In the genomic region with DNA sequence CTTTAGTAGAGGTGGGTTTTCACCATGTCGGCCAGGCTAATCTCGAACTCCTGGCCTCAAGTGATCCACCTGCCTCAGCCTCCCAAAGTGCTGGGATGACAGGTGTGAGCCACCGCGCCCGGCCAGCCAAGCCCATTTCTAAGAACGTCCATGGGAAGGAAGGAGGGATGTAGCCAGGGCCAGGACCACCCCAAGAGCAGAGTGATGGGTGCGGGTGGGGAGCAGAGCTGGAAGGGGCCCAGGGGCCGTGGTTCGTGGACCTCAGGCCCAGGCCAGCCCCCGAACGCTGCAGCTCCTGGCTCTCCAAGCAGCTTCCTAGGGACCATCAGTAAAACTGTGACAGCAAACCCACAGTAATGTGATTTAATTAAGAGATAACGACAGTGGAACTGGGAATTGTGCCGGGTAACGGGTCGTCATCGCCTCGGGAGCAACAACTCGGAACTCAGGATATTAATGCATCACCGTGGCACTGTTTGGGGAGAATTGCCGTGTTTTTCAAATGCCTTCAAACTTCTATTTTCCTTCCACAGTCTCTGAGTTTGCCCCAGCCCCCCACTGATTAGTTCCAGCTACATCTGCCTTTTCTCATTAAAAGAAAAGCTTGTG, we compare ENCODE assay signal across 1 cellular context.
TF ChIP-seq lines count a peak whose summit lies in the region.

No MANE protein-coding gene starts in this region.

TF ChIP-seq in HepG2, 621 proteins besides CTCF, POLR2A, EP300 and RAD21:
- no peak for TF ChIP-seq ZFP36L2 (CRISPR knock-in tag; IDR thresholded peaks at IDR 0.05)
- no peak for TF ChIP-seq ESRRA (CRISPR knock-in tag; IDR thresholded peaks at IDR 0.05; ENCODE audit: low read depth)
- no peak for TF ChIP-seq NFE2L1 (CRISPR knock-in tag; IDR thresholded peaks at IDR 0.05; ENCODE audit: borderline replicate concordance)
- TF ChIP-seq ARNT (IDR thresholded peaks at IDR 0.05): no peak
- no peak for TF ChIP-seq PHF20 (CRISPR knock-in tag; IDR thresholded peaks at IDR 0.05)
- TF ChIP-seq ARID3A (IDR thresholded peaks at IDR 0.05; ENCODE audit: low read depth, low read length): no peak
- no peak for TF ChIP-seq ELF4 (CRISPR knock-in tag; IDR thresholded peaks at IDR 0.05; ENCODE audit: borderline replicate concordance)
- TF ChIP-seq, protein P1, sequence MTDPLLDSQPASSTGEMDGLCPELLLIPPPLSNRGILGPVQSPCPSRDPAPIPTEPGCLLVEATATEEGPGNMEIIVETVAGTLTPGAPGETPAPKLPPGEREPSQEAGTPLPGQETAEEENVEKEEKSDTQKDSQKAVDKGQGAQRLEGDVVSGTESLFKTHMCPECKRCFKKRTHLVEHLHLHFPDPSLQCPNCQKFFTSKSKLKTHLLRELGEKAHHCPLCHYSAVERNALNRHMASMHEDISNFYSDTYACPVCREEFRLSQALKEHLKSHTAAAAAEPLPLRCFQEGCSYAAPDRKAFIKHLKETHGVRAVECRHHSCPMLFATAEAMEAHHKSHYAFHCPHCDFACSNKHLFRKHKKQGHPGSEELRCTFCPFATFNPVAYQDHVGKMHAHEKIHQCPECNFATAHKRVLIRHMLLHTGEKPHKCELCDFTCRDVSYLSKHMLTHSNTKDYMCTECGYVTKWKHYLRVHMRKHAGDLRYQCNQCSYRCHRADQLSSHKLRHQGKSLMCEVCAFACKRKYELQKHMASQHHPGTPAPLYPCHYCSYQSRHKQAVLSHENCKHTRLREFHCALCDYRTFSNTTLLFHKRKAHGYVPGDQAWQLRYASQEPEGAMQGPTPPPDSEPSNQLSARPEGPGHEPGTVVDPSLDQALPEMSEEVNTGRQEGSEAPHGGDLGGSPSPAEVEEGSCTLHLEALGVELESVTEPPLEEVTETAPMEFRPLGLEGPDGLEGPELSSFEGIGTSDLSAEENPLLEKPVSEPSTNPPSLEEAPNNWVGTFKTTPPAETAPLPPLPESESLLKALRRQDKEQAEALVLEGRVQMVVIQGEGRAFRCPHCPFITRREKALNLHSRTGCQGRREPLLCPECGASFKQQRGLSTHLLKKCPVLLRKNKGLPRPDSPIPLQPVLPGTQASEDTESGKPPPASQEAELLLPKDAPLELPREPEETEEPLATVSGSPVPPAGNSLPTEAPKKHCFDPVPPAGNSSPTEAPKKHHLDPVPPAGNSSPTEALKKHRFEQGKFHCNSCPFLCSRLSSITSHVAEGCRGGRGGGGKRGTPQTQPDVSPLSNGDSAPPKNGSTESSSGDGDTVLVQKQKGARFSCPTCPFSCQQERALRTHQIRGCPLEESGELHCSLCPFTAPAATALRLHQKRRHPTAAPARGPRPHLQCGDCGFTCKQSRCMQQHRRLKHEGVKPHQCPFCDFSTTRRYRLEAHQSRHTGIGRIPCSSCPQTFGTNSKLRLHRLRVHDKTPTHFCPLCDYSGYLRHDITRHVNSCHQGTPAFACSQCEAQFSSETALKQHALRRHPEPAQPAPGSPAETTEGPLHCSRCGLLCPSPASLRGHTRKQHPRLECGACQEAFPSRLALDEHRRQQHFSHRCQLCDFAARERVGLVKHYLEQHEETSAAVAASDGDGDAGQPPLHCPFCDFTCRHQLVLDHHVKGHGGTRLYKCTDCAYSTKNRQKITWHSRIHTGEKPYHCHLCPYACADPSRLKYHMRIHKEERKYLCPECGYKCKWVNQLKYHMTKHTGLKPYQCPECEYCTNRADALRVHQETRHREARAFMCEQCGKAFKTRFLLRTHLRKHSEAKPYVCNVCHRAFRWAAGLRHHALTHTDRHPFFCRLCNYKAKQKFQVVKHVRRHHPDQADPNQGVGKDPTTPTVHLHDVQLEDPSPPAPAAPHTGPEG (CRISPR knock-in tag; IDR thresholded peaks at IDR 0.05): no peak
- TF ChIP-seq ZNF572 (CRISPR knock-in tag; IDR thresholded peaks at IDR 0.05): no peak
- TF ChIP-seq CBX5 (CRISPR knock-in tag; IDR thresholded peaks at IDR 0.05; ENCODE audit: borderline replicate concordance): no peak
- TF ChIP-seq STAG1 (CRISPR knock-in tag; IDR thresholded peaks at IDR 0.05): no peak
- TF ChIP-seq ZNF724P (CRISPR knock-in tag; IDR thresholded peaks at IDR 0.05; ENCODE audit: borderline replicate concordance): no peak
